In the genomic region with DNA sequence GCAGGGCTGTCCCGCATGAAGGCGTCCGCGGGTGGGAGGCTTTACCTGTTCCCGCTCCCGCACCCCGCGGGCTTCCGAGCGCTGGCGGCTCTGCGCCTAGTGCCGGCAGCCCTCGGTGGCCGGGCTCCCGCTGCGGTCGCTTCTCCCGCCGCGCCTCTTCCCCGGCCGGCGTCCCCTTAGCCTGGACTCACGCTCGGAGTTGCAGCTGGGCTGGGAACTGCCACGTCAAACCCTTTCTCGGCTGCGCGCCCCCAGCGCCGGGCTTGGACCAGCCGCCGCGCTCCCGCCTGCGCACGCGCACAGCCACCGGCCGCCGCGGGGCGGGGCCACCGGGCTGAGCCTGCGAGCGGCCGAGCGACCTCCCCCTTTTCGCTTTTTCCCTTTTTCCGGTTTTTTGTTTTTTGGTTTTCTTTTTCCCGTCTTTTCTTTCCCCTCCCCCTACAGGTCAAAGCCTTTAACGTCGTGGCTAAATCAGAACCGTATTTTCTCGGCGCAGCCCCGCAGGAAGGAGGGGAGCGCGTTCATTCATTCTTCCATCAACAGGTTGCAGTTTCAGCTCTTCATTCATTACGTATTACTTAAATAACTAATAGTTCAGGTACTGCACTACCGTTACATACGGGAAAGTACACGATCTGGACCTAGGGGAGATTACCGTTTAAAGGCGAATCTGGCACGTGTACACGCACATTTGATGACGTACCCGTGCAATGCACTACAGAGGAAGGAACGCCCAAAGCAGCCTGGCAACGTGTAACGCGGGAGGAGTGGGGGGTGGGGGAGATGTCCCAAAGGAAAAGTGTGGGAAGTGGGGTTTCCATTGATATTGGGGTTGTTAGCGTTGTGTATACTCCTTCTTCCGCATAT, we compare ENCODE assay signal across 8 cellular contexts. TPM values are rescaled to one million over a fixed set of nuclear protein-coding genes. Genes with fewer than 3 reads are reported as not detected.
DNase-seq lines count a peak whose midpoint lies in the region; ATAC-seq and TF ChIP-seq lines count a peak whose summit lies in the region.

A gene with protein sequence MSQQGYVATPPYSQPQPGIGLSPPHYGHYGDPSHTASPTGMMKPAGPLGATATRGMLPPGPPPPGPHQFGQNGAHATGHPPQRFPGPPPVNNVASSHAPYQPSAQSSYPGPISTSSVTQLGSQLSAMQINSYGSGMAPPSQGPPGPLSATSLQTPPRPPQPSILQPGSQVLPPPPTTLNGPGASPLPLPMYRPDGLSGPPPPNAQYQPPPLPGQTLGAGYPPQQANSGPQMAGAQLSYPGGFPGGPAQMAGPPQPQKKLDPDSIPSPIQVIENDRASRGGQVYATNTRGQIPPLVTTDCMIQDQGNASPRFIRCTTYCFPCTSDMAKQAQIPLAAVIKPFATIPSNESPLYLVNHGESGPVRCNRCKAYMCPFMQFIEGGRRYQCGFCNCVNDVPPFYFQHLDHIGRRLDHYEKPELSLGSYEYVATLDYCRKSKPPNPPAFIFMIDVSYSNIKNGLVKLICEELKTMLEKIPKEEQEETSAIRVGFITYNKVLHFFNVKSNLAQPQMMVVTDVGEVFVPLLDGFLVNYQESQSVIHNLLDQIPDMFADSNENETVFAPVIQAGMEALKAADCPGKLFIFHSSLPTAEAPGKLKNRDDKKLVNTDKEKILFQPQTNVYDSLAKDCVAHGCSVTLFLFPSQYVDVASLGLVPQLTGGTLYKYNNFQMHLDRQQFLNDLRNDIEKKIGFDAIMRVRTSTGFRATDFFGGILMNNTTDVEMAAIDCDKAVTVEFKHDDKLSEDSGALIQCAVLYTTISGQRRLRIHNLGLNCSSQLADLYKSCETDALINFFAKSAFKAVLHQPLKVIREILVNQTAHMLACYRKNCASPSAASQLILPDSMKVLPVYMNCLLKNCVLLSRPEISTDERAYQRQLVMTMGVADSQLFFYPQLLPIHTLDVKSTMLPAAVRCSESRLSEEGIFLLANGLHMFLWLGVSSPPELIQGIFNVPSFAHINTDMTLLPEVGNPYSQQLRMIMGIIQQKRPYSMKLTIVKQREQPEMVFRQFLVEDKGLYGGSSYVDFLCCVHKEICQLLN (minus strand): TSS at position 231 of the 867 bp plus-strand sequence. CDS start 2,430 bp downstream, outside the sequence.

- TF ChIP-seq CTCF in GM12864 (IDR thresholded peaks at IDR 0.05; ENCODE audit: low read depth, low read length, missing control alignments) (no peak), NB4 (IDR thresholded peaks at IDR 0.05; ENCODE audit: low read depth, low read length) (no peak), heart left ventricle (IDR thresholded peaks at IDR 0.05) (peak in 4 of 12 donors; percentile 3 to 36 (median 22)), upper lobe of left lung (IDR thresholded peaks at IDR 0.05) (peak in 3 of 6 experiments; percentile 8 to 36 (median 17))

- H3K4me3 ChIP-seq in GM12864 (ENCODE audit: low read depth, low read length) (peak within 1 kb of the TSS; percentile 77), NB4 (ENCODE audit: low read depth, low read length) (peak within 1 kb of the TSS; percentile 92), adipocyte (ENCODE audit: low read length) (peak within 1 kb of the TSS; percentile 87), heart left ventricle (peak within 1 kb of the TSS; percentile 74 to 100 (median 94)), upper lobe of left lung (peak within 1 kb of the TSS; percentile 67 to 90 (median 83))

- H3K4me1 ChIP-seq in adipocyte (ENCODE audit: control insufficient read depth, insufficient read depth, low read length) (peaks cover 17% of the 10 kb centered on the region), heart left ventricle (peaks cover 0 to 42% (median 24%) of the 10 kb centered on the region in 12 donors), upper lobe of left lung (peaks cover 10 to 33% (median 15%) of the 10 kb centered on the region in 4 donors)

- TF ChIP-seq POLR2A in NB4 (IDR thresholded peaks at IDR 0.05; ENCODE audit: extremely low read depth, insufficient read length) (no peak), heart left ventricle (IDR thresholded peaks at IDR 0.05) (peak in 1 of 2 donors; percentile 75), upper lobe of left lung (IDR thresholded peaks at IDR 0.05) (peak in 3 of 4 donors; percentile 73 to 91 (median 77))

- intact Hi-C loops in heart left ventricle (cut with DNase I), result loop anchor here in 5 of 10 donors (5.0 to 10.0 kb wide), 4 partner anchors 49 to 94 kb away; partner anchors contain the start of gene SYNPO2 (in 4 of the 5)
- intact Hi-C loops in posterior cingulate gyrus (cut with DNase I), result no loop called here

- peak; percentile 43 for DNase-seq in GM12864 (ENCODE audit: low read depth)
- DNase-seq in NB4 (ENCODE audit: low read depth), result peak; percentile 88
- peak; percentile 75 for DNase-seq in T follicular helper cell (ENCODE audit: low read depth)
- DNase-seq in adipocyte (ENCODE audit: low read depth), result peak; percentile 96
- DNase-seq in heart left ventricle, result peak; percentile 89 to 95 (median 93)
- peak; percentile 69 to 98 (median 80) for DNase-seq in posterior cingulate gyrus
- peak; percentile 91 to 98 for DNase-seq in upper lobe of left lung

- ATAC-seq in HG02571 (IDR thresholded peaks at IDR 0.05; ENCODE audit: unreplicated experiment) (peak; percentile 56), heart left ventricle (peak; percentile 83 to 97 (median 91)), upper lobe of left lung (ENCODE audit: low FRiP score in 2 of 2) (peak; percentile 90 to 97)

- H3K36me3 ChIP-seq in adipocyte (ENCODE audit: control insufficient read depth, insufficient read depth, low read length, severe bottlenecking) (peaks cover 26% of the 10 kb centered on the region), heart left ventricle (peaks cover 0 to 31% (median 24%) of the 10 kb centered on the region in 9 donors), upper lobe of left lung (peaks cover 0 to 23% (median 6%) of the 10 kb centered on the region in 4 donors)

- peak within 1 kb of the TSS; percentile 79 to 98 (median 93) for H3K27ac ChIP-seq in heart left ventricle
- H3K27ac ChIP-seq in upper lobe of left lung, result peak within 1 kb of the TSS; percentile 87 to 98 (median 91)

- TF ChIP-seq EP300 in upper lobe of left lung (IDR thresholded peaks at IDR 0.05), result no peak

- H3K9me3 ChIP-seq in adipocyte (ENCODE audit: control insufficient read depth, low read length), result no peaks in the 10 kb centered on the region
- H3K9me3 ChIP-seq in heart left ventricle, result no peaks in the 10 kb centered on the region
- no peaks in the 10 kb centered on the region for H3K9me3 ChIP-seq in upper lobe of left lung

- H3K9ac ChIP-seq in adipocyte (ENCODE audit: low read length), result peak within 1 kb of the TSS; percentile 95

- H3K27me3 ChIP-seq in adipocyte (replicated peaks; ENCODE audit: control insufficient read depth, insufficient read depth, low read length), result no peaks in the 10 kb centered on the region
- H3K27me3 ChIP-seq in heart left ventricle, result no peaks in the 10 kb centered on the region
- H3K27me3 ChIP-seq in upper lobe of left lung, result no peaks in the 10 kb centered on the region

- whole genome bisulfite sequencing in heart left ventricle, 4 donors, result 0 to 1% (median 0%) methylated on average over 71 to 76 of the region's 76 CpGs
- WGBS in upper lobe of left lung, 2 donors, result 0 to 1% methylated on average over 53 to 67 of the region's 76 CpGs

RNA-seq across cellular contexts. Expression of the gene that starts here (rescaled TPM):
- total RNA-seq in heart left ventricle (10 to 100 TPM; 13.3 to 36.4 (median 14.8) TPM), upper lobe of left lung (10 to 100 TPM; 33.5 to 86.7 (median 50.3) TPM)
- polyA plus RNA-seq in heart left ventricle, result 10 to 100 TPM in 1 of 2 donors, 1 to 10 TPM in 1; 3.1 to 19.0 TPM

Comparison
In these comparisons a context has a peak if more than half of its experiments do, and no peak if none do; other contexts are left out.
1. Peak in every context shown above with its lines: DNase-seq, ATAC-seq, H3K4me3 ChIP-seq and H3K27ac ChIP-seq.
2. DNase-seq: peak in every context shown above with its lines; median percentile 96 in adipocyte; 94 in upper lobe of left lung; 93 in heart left ventricle; 88 in NB4; 80 in posterior cingulate gyrus; 75 in T follicular helper cell; 43 in GM12864.